16 cellular contexts compared by ENCODE assay signal in genomic region chr6:126071000-126071647, GRCh38.
"Had no signal": no experiment of that assay in that cellular context is flagged by ENCODE, and none has a peak within 500 bp of the region (broad histone marks: within the 10 kb centered on the region; RNA-seq: fewer than 3 reads in every experiment).

No MANE protein-coding gene starts in this region.

- H3K9me3 Mint-ChIP-seq: activated naive CD4-positive, alpha-beta T cell treated with anti-CD3 and anti-CD28 coated beads, Interleukin-2, amount 50 U/mL, for 24 hours; activated T-cell treated with anti-CD3 and anti-CD28 coated beads, Interleukin-2, amount 50 U/mL, for 72 hours; naive thymus-derived CD8-positive, alpha-beta T cell; stimulated activated memory B cell treated with anti-CD40 and anti-IgM and Interleukin-4, amounts not matched to agents 10 μg/mL and 1 μg/mL and 100 μg/mL, for 72 hours; T-helper 1 cell treated with Interleukin-12 subunit alpha and Interleukin-12 subunit beta and Interleukin-4 antibody, amounts not matched to agents 30 μg/mL and 1 μg/mL, for 36 hours had no signal

- H3K27me3 Mint-ChIP-seq: activated naive CD4-positive, alpha-beta T cell treated with anti-CD3 and anti-CD28 coated beads, Interleukin-2, amount 50 U/mL, for 24 hours; naive thymus-derived CD8-positive, alpha-beta T cell; stimulated activated memory B cell treated with anti-CD40 and anti-IgM and Interleukin-4, amounts not matched to agents 10 μg/mL and 1 μg/mL and 100 μg/mL, for 72 hours had no signal

- H3K4me1 Mint-ChIP-seq: activated naive CD4-positive, alpha-beta T cell treated with anti-CD3 and anti-CD28 coated beads, Interleukin-2, amount 50 U/mL, for 24 hours; naive thymus-derived CD8-positive, alpha-beta T cell; stimulated activated memory B cell treated with anti-CD40 and anti-IgM and Interleukin-4, amounts not matched to agents 10 μg/mL and 1 μg/mL and 100 μg/mL, for 72 hours had no signal

- H3K27me3 ChIP-seq: spleen, tibial nerve had no signal

- H3K4me1 ChIP-seq: spleen, tibial nerve had no signal

- H3K27ac ChIP-seq: spleen, tibial nerve, WERI-Rb-1 had no signal

- DNase-seq: activated CD4-positive, alpha-beta T cell treated with anti-CD3 and anti-CD28 coated beads, Interleukin-2, amount 50 U/mL, for 4 hours; activated effector memory CD4-positive, alpha-beta T cell treated with anti-CD3 and anti-CD28 coated beads, Interleukin-2, amount 50 U/mL, for 16 hours; activated T-cell treated with anti-CD3 and anti-CD28 coated beads, Interleukin-2, amount 50 U/mL, for 72 hours; cerebellar nuclear complex; effector CD4-positive, alpha-beta T cell; foreskin fibroblast; mesendoderm; naive thymus-derived CD8-positive, alpha-beta T cell; spleen; stimulated activated CD4-positive, alpha-beta T cell treated with anti-CD3 and anti-CD28 coated beads, Interleukin-4, amount 100 ng/mL, for 4 hours; WERI-Rb-1 had no signal

- H3K27ac Mint-ChIP-seq: activated naive CD4-positive, alpha-beta T cell treated with anti-CD3 and anti-CD28 coated beads, Interleukin-2, amount 50 U/mL, for 24 hours; activated T-cell treated with anti-CD3 and anti-CD28 coated beads, Interleukin-2, amount 50 U/mL, for 72 hours; naive thymus-derived CD8-positive, alpha-beta T cell; stimulated activated memory B cell treated with anti-CD40 and anti-IgM and Interleukin-4, amounts not matched to agents 10 μg/mL and 1 μg/mL and 100 μg/mL, for 72 hours; T-helper 1 cell treated with Interleukin-12 subunit alpha and Interleukin-12 subunit beta and Interleukin-4 antibody, amounts not matched to agents 30 μg/mL and 1 μg/mL, for 36 hours had no signal

- H3K4me3 Mint-ChIP-seq: activated naive CD4-positive, alpha-beta T cell treated with anti-CD3 and anti-CD28 coated beads, Interleukin-2, amount 50 U/mL, for 24 hours; activated T-cell treated with anti-CD3 and anti-CD28 coated beads, Interleukin-2, amount 50 U/mL, for 72 hours; naive thymus-derived CD8-positive, alpha-beta T cell; stimulated activated memory B cell treated with anti-CD40 and anti-IgM and Interleukin-4, amounts not matched to agents 10 μg/mL and 1 μg/mL and 100 μg/mL, for 72 hours; T-helper 1 cell treated with Interleukin-12 subunit alpha and Interleukin-12 subunit beta and Interleukin-4 antibody, amounts not matched to agents 30 μg/mL and 1 μg/mL, for 36 hours had no signal

- H3K36me3 ChIP-seq: WERI-Rb-1 had no signal

- ATAC-seq: activated T-cell treated with anti-CD3 and anti-CD28 coated beads, Interleukin-2, amount 50 U/mL, for 72 hours; esophagus mucosa; naive thymus-derived CD8-positive, alpha-beta T cell; stimulated activated memory B cell treated with anti-CD40 and anti-IgM and Interleukin-4, amounts not matched to agents 10 μg/mL and 1 μg/mL and 100 μg/mL, for 72 hours had no signal

- H3K4me3 ChIP-seq: spleen, tibial nerve had no signal
